27 cellular contexts compared by ENCODE assay signal in genomic region chr17:7894866-7895265, GRCh38. TPM values are rescaled to one million over a fixed set of nuclear protein-coding genes. Genes with fewer than 3 reads are reported as not detected.
DNase-seq lines count a peak whose midpoint lies in the region; ATAC-seq and TF ChIP-seq lines count a peak whose summit lies in the region.
"Had no signal": no experiment of that assay in that cellular context is flagged by ENCODE, and none has a peak within 500 bp of the region (broad histone marks: within the 10 kb centered on the region; RNA-seq: fewer than 3 reads in every experiment).

No MANE protein-coding gene starts in this region.

- CTCF ChIA-PET in MCF 10A (lab: Yijun Ruan, JAX) = interaction anchor here (0.5 to 0.6 kb wide), 2 partner anchors 41 to 1078 kb away, joined by 4 to 6 read pairs; no protein-coding TSS in a partner anchor
- CTCF ChIA-PET in HEK293 (lab: Yijun Ruan, JAX) = interaction anchor here (0.7 to 6.8 kb wide), 3 partner anchors 32 to 70 kb away, joined by 3 to 94 read pairs (median 3); no protein-coding TSS in a partner anchor

- TF ChIP-seq POLR2A in breast epithelium (IDR thresholded peaks at IDR 0.05) = no peak

- H3K4me1 Mint-ChIP-seq in MCF 10A (ENCODE audit: insufficient read depth, unreplicated experiment) = peaks cover 4% of the 10 kb centered on the region

- H3K27ac ChIP-seq in breast epithelium = no peak overlapping the region
- H3K27ac ChIP-seq in HEK293 (ENCODE audit: extremely low read depth, low read depth, low read length) = no peak overlapping the region
- H3K27ac ChIP-seq: BLaER1, left ventricle myocardium inferior, neutrophil, PC-9, right atrium auricular region had no signal

- H3K9me3 Mint-ChIP-seq in MCF 10A (ENCODE audit: unreplicated experiment) = no peaks in the 10 kb centered on the region

- BruUV-seq in MCF 10A (replicated peaks; lab: Mats Ljungman, UMichigan) = TSS peak; percentile 32

- TF ChIP-seq CTCF in MCF 10A (IDR thresholded peaks at IDR 0.05; ENCODE audit: unreplicated experiment) = no peak
- TF ChIP-seq CTCF in breast epithelium (IDR thresholded peaks at IDR 0.05) = no peak
- TF ChIP-seq CTCF in HEK293 (tag by site-specific recombination; IDR thresholded peaks at IDR 0.05) = no peak

- H3K27me3 Mint-ChIP-seq in MCF 10A (ENCODE audit: insufficient read depth, unreplicated experiment) = no peaks in the 10 kb centered on the region

- POLR2A ChIA-PET in MCF 10A (lab: Yijun Ruan, JAX) (no interaction called here), HEK293 (lab: Yijun Ruan, JAX) (interaction anchor here (0.6 kb wide), 1 partner anchor 65 kb away, joined by 5 read pairs; no protein-coding TSS in a partner anchor)

- H3K4me3 Mint-ChIP-seq in MCF 10A (ENCODE audit: unreplicated experiment) = no peak overlapping the region

- H3K27me3 ChIP-seq in breast epithelium = no peaks in the 10 kb centered on the region
- H3K27me3 ChIP-seq: BLaER1, neutrophil, right atrium auricular region had no signal

- H3K9me3 ChIP-seq in breast epithelium (no peaks in the 10 kb centered on the region), HEK293 (ENCODE audit: control insufficient read depth, insufficient read depth, low read depth, low read length) (no peaks in the 10 kb centered on the region)
- H3K9me3 ChIP-seq: BLaER1, left ventricle myocardium inferior, neutrophil, right atrium auricular region had no signal

- H3K27ac Mint-ChIP-seq in MCF 10A (ENCODE audit: low read depth, unreplicated experiment) = no peak overlapping the region

- H3K4me1 ChIP-seq in breast epithelium (peaks cover 0 to 2% of the 10 kb centered on the region in 2 donors), HEK293 (ENCODE audit: control insufficient read depth, insufficient read depth, low read length) (no peaks in the 10 kb centered on the region)

- intact Hi-C loops in MCF 10A (cut with micrococcal nuclease) = no loop called here
- intact Hi-C loops in breast epithelium (cut with DNase I; ENCODE audit: low total_unique reads) = no loop called here
- intact Hi-C loops in head of caudate nucleus (cut with DNase I) = no loop called here
- intact Hi-C loops in Right ventricle myocardium inferior (cut with DNase I) = loop anchor here (10.0 kb wide), 1 partner anchor 70 kb away; no protein-coding TSS in a partner anchor

- H3K4me3 ChIP-seq in breast epithelium = no peak overlapping the region
- no peak overlapping the region for H3K4me3 ChIP-seq in HEK293 (ENCODE audit: low read depth, low read length)
- H3K4me3 ChIP-seq: BLaER1, left ventricle myocardium inferior, PC-9, right atrium auricular region had no signal

- no peak for ATAC-seq in Right ventricle myocardium inferior
- ATAC-seq: SK-N-SH treated with all-trans-retinoic acid at 6 μM for 48 hours had no signal

- DNase-seq in MCF 10A (ENCODE audit: unreplicated experiment) (no peak), breast epithelium (ENCODE audit: low spot score in 2 of 2) (no peak), head of caudate nucleus (peak in 33 of 42 donors; percentile 13 to 83 (median 49)), ureter (ENCODE audit: low spot score) (peak; percentile 33), Right ventricle myocardium inferior (ENCODE audit: missing footprints) (no peak)
- no peak for DNase-seq in stimulated activated CD4-positive, alpha-beta T cell treated with anti-CD3 and anti-CD28 coated beads, Interleukin-2, amount 100 ng/mL, for 48 hours
- DNase-seq: activated CD4-positive, CD25-positive, alpha-beta regulatory T cell treated with anti-CD3 and anti-CD28 coated beads, Interleukin-2, amount 50 U/mL, for 72 hours; activated CD8-positive, alpha-beta memory T cell treated with anti-CD3 and anti-CD28 coated beads for 24 hours; aorta; DND-41; effector CD4-positive, alpha-beta T cell; GF-D8; IMR-90; left ventricle myocardium inferior; NCI-H146; NCI-H226; PC-9; posterior cingulate gyrus; stimulated activated CD4-positive, alpha-beta T cell treated with anti-CD3 and anti-CD28 coated beads, Interleukin-2, amount 100 ng/mL, for 24 hours; stimulated activated CD8-positive, alpha-beta memory T cell treated with anti-CD3 and anti-CD28 coated beads, Interleukin-4, amount 100 ng/mL, for 48 hours; T-helper 2 cell; trophoblast cell had no signal

- no peaks in the 10 kb centered on the region for H3K36me3 ChIP-seq in breast epithelium
- peaks cover 75 to 86% of the 10 kb centered on the region in 2 experiments for H3K36me3 ChIP-seq in HEK293 (ENCODE audit: control insufficient read depth in 2 of 2, insufficient read depth in 1 of 2, low read length in 2 of 2)

- H3K36me3 Mint-ChIP-seq in MCF 10A (ENCODE audit: insufficient read depth, unreplicated experiment) = peaks cover 90% of the 10 kb centered on the region

TF ChIP-seq in HEK293, 187 proteins besides CTCF, POLR2A, EP300 and RAD21:
- peak; percentile 47; the same call in 1 of the 2 replicates for TF ChIP-seq ZNF513 (tag by site-specific recombination; IDR thresholded peaks at IDR 0.05)
- no peak for TF ChIP-seq ZNF701 (tag by site-specific recombination; IDR thresholded peaks at IDR 0.05)

RNA-seq across cellular contexts. Expression of gene CHD3, which starts 6.3 kb away (rescaled TPM):
- total RNA-seq in MCF 10A (2022) (78.5 and 87.1 TPM in 2 replicates), breast epithelium (10 to 100 TPM; 47.5 to 99.0 (median 90.0) TPM), ureter (225 TPM), Right ventricle myocardium inferior (18.0 TPM)

RNA-seq across cellular contexts. Expression of gene RNF227, which starts 21.2 kb away (rescaled TPM):
- 5.6 and 7.4 TPM in 2 replicates for total RNA-seq in MCF 10A (2022)
- 10 to 100 TPM in 1 of 3 donors, 1 to 10 TPM in 2; 4.6 to 19.5 (median 8.6) TPM for total RNA-seq in breast epithelium
- 2.5 TPM for total RNA-seq in ureter
- total RNA-seq in Right ventricle myocardium inferior = 0.70 TPM

RNA-seq across cellular contexts. Expression of gene KCNAB3, which starts 34.8 kb away (rescaled TPM):
- total RNA-seq in MCF 10A (2022) (4.2 and 10.0 TPM in 2 replicates), breast epithelium (1 to 10 TPM in 2 of 3 donors, under 1 TPM in 1; 0.48 to 1.5 (median 1.3) TPM), ureter (7.9 TPM), Right ventricle myocardium inferior (0.32 TPM)

RNA-seq across cellular contexts. Expression of gene TRAPPC1, which starts 36.9 kb away (rescaled TPM):
- 80.0 and 104 TPM in 2 replicates for total RNA-seq in MCF 10A (2022)
- total RNA-seq in breast epithelium = 10 to 100 TPM; 24.9 to 38.9 (median 37.7) TPM
- total RNA-seq in ureter = 166 TPM
- total RNA-seq in Right ventricle myocardium inferior = 118 TPM

RNA-seq across cellular contexts. Expression of gene CYB5D1, which starts 37.1 kb away (rescaled TPM):
- total RNA-seq in MCF 10A (2022) (23.1 and 23.2 TPM in 2 replicates), breast epithelium (10 to 100 TPM in 2 of 3 donors, 1 to 10 TPM in 1; 8.2 to 20.5 (median 13.4) TPM), ureter (15.7 TPM), Right ventricle myocardium inferior (21.7 TPM)

Comparison
In these comparisons a context has a peak if more than half of its experiments do, and no peak if none do; other contexts are left out.
1. DNase-seq: peak in head of caudate nucleus (33 of 42) and ureter (single experiment); none in MCF 10A (single experiment), breast epithelium (0 of 2), stimulated activated CD4-positive, alpha-beta T cell treated with anti-CD3 and anti-CD28 coated beads, Interleukin-2, amount 100 ng/mL, for 48 hours (0 of 2) and Right ventricle myocardium inferior (single experiment).